ENCODE assay signal across 11 cellular contexts in the genomic region with DNA sequence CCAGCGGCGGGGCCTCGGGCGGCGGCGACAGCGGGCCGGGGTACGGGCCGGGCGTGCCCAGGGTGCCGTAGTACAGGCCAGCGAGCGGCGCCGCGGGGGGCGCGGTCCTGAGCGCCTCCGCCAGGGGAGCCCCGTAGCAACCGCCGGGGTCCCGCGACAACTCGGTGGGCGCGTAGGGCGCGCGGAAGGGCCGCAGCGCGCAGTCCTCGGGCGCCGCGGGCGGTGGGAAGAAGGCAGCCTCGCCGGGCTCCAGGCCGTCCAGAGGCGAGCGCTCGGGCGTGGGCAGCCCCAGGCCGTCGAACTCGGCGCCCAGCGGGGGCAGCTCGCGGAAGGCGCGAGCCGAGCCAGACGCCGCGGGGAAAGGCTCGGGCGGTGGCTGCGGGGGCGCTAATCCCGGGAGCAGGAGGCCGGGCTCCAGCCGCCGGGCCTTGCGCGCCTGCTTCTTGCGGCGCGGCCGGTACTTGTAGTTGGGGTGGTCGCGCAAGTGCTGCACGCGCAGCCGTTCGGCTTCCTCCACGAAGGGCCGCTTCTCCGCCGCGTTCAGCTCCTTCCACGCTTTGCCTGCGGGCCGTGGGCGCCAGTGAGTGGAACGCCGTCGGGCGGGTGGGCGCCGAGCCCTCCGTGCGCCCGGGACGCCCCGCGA. TPM values are rescaled to one million over a fixed set of nuclear protein-coding genes. Genes with fewer than 3 reads are reported as not detected.
DNase-seq lines count a peak whose midpoint lies in the region; FAIRE-seq and TF ChIP-seq lines count a peak whose summit lies in the region.
"Had no signal": no experiment of that assay in that cellular context is flagged by ENCODE, and none has a peak within 500 bp of the region (broad histone marks: within the 10 kb centered on the region; RNA-seq: fewer than 3 reads in every experiment).

No MANE protein-coding gene starts in this region.

- H3K4me3 ChIP-seq in BLaER1: peak overlapping the region; percentile 41; the same call in 1 of the 2 replicates
- peak overlapping the region; percentile 62 for H3K4me3 ChIP-seq in NB4 (ENCODE audit: low read depth, low read length)
- H3K4me3 ChIP-seq in esophagus muscularis mucosa: peak overlapping the region; percentile 45 to 57 (median 46)
- H3K4me3 ChIP-seq in neuronal stem cell (ENCODE audit: low read length in 2 of 2): peak overlapping the region in 1 of 2 donors; percentile 55

- peak overlapping the region; percentile 64 for H2BK15ac ChIP-seq in neuronal stem cell (ENCODE audit: low read length)

- peaks cover 12% of the 10 kb centered on the region for H4K20me1 ChIP-seq in BLaER1

- H3K4me1 ChIP-seq in BLaER1: peaks cover 55% of the 10 kb centered on the region
- H3K4me1 ChIP-seq in esophagus muscularis mucosa: peaks cover 15 to 50% (median 36%) of the 10 kb centered on the region in 4 donors
- peaks cover under 1 to 15% of the 10 kb centered on the region in 2 donors for H3K4me1 ChIP-seq in neuronal stem cell (ENCODE audit: control insufficient read depth in 2 of 2, insufficient read depth in 1 of 2, low read depth in 1 of 2, low read length in 2 of 2)

- H3K9me3 ChIP-seq in BLaER1 (no peaks in the 10 kb centered on the region), esophagus muscularis mucosa (no peaks in the 10 kb centered on the region), neuronal stem cell (replicated peaks in 1 of 2; ENCODE audit: control insufficient read depth in 2 of 2, insufficient read depth in 1 of 2, low read depth in 1 of 2, low read length in 2 of 2) (peaks cover 0 to 2% of the 10 kb centered on the region in 2 donors)

- TF ChIP-seq CTCF in NB4 (IDR thresholded peaks at IDR 0.05; ENCODE audit: low read depth, low read length) (no peak), esophagus muscularis mucosa (IDR thresholded peaks at IDR 0.05) (no peak), GM13977 (IDR thresholded peaks at IDR 0.05; ENCODE audit: extremely low read depth, insufficient read depth, missing control alignments) (no peak)

- no peak for TF ChIP-seq EP300 in esophagus muscularis mucosa (IDR thresholded peaks at IDR 0.05)

- no peak for FAIRE-seq in GM19239 (lab: Jason Lieb, UNC)

- H2BK12ac ChIP-seq in neuronal stem cell (ENCODE audit: low read length): peak overlapping the region; percentile 41

- no peaks in the 10 kb centered on the region for H3K79me1 ChIP-seq in neuronal stem cell (ENCODE audit: low read depth, low read length)

- peak overlapping the region; percentile 63 for H2AK5ac ChIP-seq in neuronal stem cell (ENCODE audit: low read depth, low read length)

- H3K23ac ChIP-seq in neuronal stem cell (ENCODE audit: low read depth, low read length, poor library complexity): peak overlapping the region; percentile 73

- DNase-seq in NB4 (ENCODE audit: low read depth): peak; percentile 64
- DNase-seq in esophagus muscularis mucosa (ENCODE audit: extremely low spot score): no peak
- DNase-seq in neuronal stem cell (ENCODE audit: low spot score): no peak
- no peak for DNase-seq in GM13977 (ENCODE audit: low spot score)
- DNase-seq in MV-4-11 (lab: John Stamatoyannopoulos, UW): no peak
- DNase-seq in GM19239 (ENCODE audit: insufficient read length, low spot score): no peak
- DNase-seq in NCI-H774 (lab: John Stamatoyannopoulos, UW): no peak
- DNase-seq: midbrain, NCI-H187 treated with DMSO at 0.1 percent for 48 hours had no signal

- no peak overlapping the region for H4K8ac ChIP-seq in neuronal stem cell (ENCODE audit: low read depth, low read length)

- H2BK120ac ChIP-seq in neuronal stem cell (ENCODE audit: low read depth, low read length): no peak overlapping the region

- intact Hi-C loops in esophagus muscularis mucosa (cut with DNase I): no loop called here

- H4K91ac ChIP-seq in neuronal stem cell (ENCODE audit: low read depth, low read length, poor library complexity): no peak overlapping the region

- TF ChIP-seq POLR2A in NB4 (IDR thresholded peaks at IDR 0.05; ENCODE audit: extremely low read depth, insufficient read length): peak; percentile 15
- no peak for TF ChIP-seq POLR2A in esophagus muscularis mucosa (IDR thresholded peaks at IDR 0.05; ENCODE audit: low read depth)

- no peak overlapping the region for H3K14ac ChIP-seq in neuronal stem cell (ENCODE audit: low read length)

- peaks cover 98% of the 10 kb centered on the region for H3K27me3 ChIP-seq in BLaER1
- peaks cover 0 to 99% (median 36%) of the 10 kb centered on the region in 4 donors for H3K27me3 ChIP-seq in esophagus muscularis mucosa
- H3K27me3 ChIP-seq in neuronal stem cell (ENCODE audit: control insufficient read depth in 3 of 3, insufficient read depth in 3 of 3, low read depth in 1 of 3, low read length in 3 of 3): peaks cover 25 to 93% (median 66%) of the 10 kb centered on the region in 3 experiments

- H3K4me2 ChIP-seq in BLaER1 (peak overlapping the region; percentile 39), neuronal stem cell (ENCODE audit: insufficient read depth, low read length, poor library complexity, severe bottlenecking) (peak overlapping the region; percentile 66)

- H2AFZ ChIP-seq in neuronal stem cell (ENCODE audit: low read length): peak overlapping the region; percentile 64

- no peak overlapping the region for H3K9ac ChIP-seq in BLaER1
- peak overlapping the region; percentile 44 for H3K9ac ChIP-seq in neuronal stem cell (ENCODE audit: low read depth, low read length, poor library complexity)

- peak overlapping the region; percentile 70 for H3K18ac ChIP-seq in neuronal stem cell (ENCODE audit: low read length)

- H3K27ac ChIP-seq in BLaER1 (no peak overlapping the region), esophagus muscularis mucosa (replicated peaks in 1 of 4) (peak overlapping the region in 3 of 4 donors; percentile 10 to 58 (median 27)), neuronal stem cell (replicated peaks; ENCODE audit: low read length) (no peak overlapping the region)
- H3K27ac ChIP-seq: C4-2B had no signal

- H3K4ac ChIP-seq in neuronal stem cell (ENCODE audit: low read length): no peak overlapping the region

- no peaks in the 10 kb centered on the region for H3K36me3 ChIP-seq in BLaER1
- H3K36me3 ChIP-seq in esophagus muscularis mucosa: peaks cover 0 to 21% (median 0%) of the 10 kb centered on the region in 4 donors
- H3K36me3 ChIP-seq in neuronal stem cell (replicated peaks in 1 of 2; ENCODE audit: control insufficient read depth in 2 of 2, insufficient read depth in 2 of 2, low read length in 2 of 2): no peaks in the 10 kb centered on the region

- in situ Hi-C loops in GM13977 (cut with MboI; ENCODE audit: low pct_unique_long_range_greater_than_20kb, low sequenced_read_pairs, unreplicated experiment): no loop called here

- 0% methylated on average over 1 of the region's 101 CpGs for WGBS in esophagus muscularis mucosa
- WGBS in neuronal stem cell (ENCODE audit: extremely low coverage in 2 of 2, insufficient read length in 2 of 2, insufficient replicate concordance in 1 of 2), 2 donors: no CpG with 5 or more reads among the region's 101 CpGs

- H2BK5ac ChIP-seq in neuronal stem cell (ENCODE audit: low read length): peak overlapping the region; percentile 24

RNA-seq across cellular contexts. Expression of gene SOX18, which starts 0.9 kb away (rescaled TPM):
- total RNA-seq in esophagus muscularis mucosa: 10 to 100 TPM in 2 of 4 donors, 1 to 10 TPM in 2; 5.6 to 19.0 (median 12.8) TPM
- polyA plus RNA-seq in neuronal stem cell (2013, experiment 1 of 2): 0.13 TPM
- 0.08 TPM for polyA plus RNA-seq in neuronal stem cell (2013, experiment 2 of 2)

RNA-seq across cellular contexts. Expression of gene C20orf204, which starts 12.5 kb away (rescaled TPM):
- total RNA-seq in esophagus muscularis mucosa: 1 to 10 TPM in 1 of 4 donors, under 1 TPM in 3; 0.17 to 1.6 (median 0.32) TPM
- 0.14 TPM for polyA plus RNA-seq in neuronal stem cell (2013, experiment 1 of 2)
- 0.25 TPM for polyA plus RNA-seq in neuronal stem cell (2013, experiment 2 of 2)

RNA-seq across cellular contexts. Expression of gene TCEA2, which starts 14.5 kb away (rescaled TPM):
- total RNA-seq in esophagus muscularis mucosa: 10 to 100 TPM; 22.8 to 59.0 (median 43.6) TPM
- polyA plus RNA-seq in neuronal stem cell (2013, experiment 1 of 2): 111 TPM
- polyA plus RNA-seq in neuronal stem cell (2013, experiment 2 of 2): 113 TPM

RNA-seq across cellular contexts. Expression of gene RGS19, which starts 30.8 kb away (rescaled TPM):
- 10 to 100 TPM; 11.4 to 17.7 (median 12.7) TPM for total RNA-seq in esophagus muscularis mucosa
- 7.9 TPM for polyA plus RNA-seq in neuronal stem cell (2013, experiment 1 of 2)
- 8.0 TPM for polyA plus RNA-seq in neuronal stem cell (2013, experiment 2 of 2)

RNA-seq across cellular contexts. Expression of gene OPRL1, which starts 31.4 kb away (rescaled TPM):
- 1 to 10 TPM in 1 of 4 donors, under 1 TPM in 3; 0.42 to 1.4 (median 0.87) TPM for total RNA-seq in esophagus muscularis mucosa
- polyA plus RNA-seq in neuronal stem cell (2013, experiment 1 of 2): 2.6 TPM
- polyA plus RNA-seq in neuronal stem cell (2013, experiment 2 of 2): 2.5 TPM

Comparison
In these comparisons a context has a peak if more than half of its experiments do, and no peak if none do; other contexts are left out.
1. H3K27ac ChIP-seq: peak in esophagus muscularis mucosa (3 of 4); none in BLaER1 (single experiment) and neuronal stem cell (single experiment).